Comparison of ENCODE assay signal across 17 cellular contexts in genomic region chr22:31445642-31446041, GRCh38.
"Had no signal": no experiment of that assay in that cellular context is flagged by ENCODE, and none has a peak within 500 bp of the region (broad histone marks: within the 10 kb centered on the region; RNA-seq: fewer than 3 reads in every experiment).

No MANE protein-coding gene starts in this region.

- H3K9me3 ChIP-seq: sigmoid colon, SK-N-SH, thyroid gland had no signal

- H3K4me3 ChIP-seq: hepatocyte, lung, sigmoid colon, thyroid gland had no signal

- H3K27me3 ChIP-seq: hepatocyte, sigmoid colon, thyroid gland had no signal

- H3K9ac ChIP-seq: SK-N-SH had no signal

- H3K4me2 ChIP-seq: hepatocyte, SK-N-SH had no signal

- H3K27ac ChIP-seq: hepatocyte, sigmoid colon, thyroid gland had no signal

- H3K9me3 Mint-ChIP-seq: activated B cell treated with CpG ODN at 0.5 μM for 24 hours; activated CD4-positive, alpha-beta T cell treated with anti-CD3 and anti-CD28 coated beads, Interleukin-2, amount 10 ng/mL, durations not matched to agents 7 days and 5 days; dendritic cell treated with granulocyte-macrophage colony-stimulating factor and Interleukin-4, amounts not matched to agents 40 ng/mL and 50 ng/mL, for 4 days; effector memory CD8-positive, alpha-beta T cell; mesothelial cell of epicardium; nephron progenitor cell; stimulated activated naive B cell treated with anti-CD40 and anti-IgM and Interleukin-4, amounts not matched to agents 10 μg/mL and 1 μg/mL and 100 μg/mL, for 72 hours had no signal

- H3K79me2 ChIP-seq: hepatocyte had no signal

- H2AFZ ChIP-seq: hepatocyte had no signal

- H3K27me3 Mint-ChIP-seq: activated B cell treated with CpG ODN at 0.5 μM for 24 hours; activated CD4-positive, alpha-beta T cell treated with anti-CD3 and anti-CD28 coated beads, Interleukin-2, amount 10 ng/mL, durations not matched to agents 7 days and 5 days; dendritic cell treated with granulocyte-macrophage colony-stimulating factor and Interleukin-4, amounts not matched to agents 40 ng/mL and 50 ng/mL, for 4 days; effector memory CD8-positive, alpha-beta T cell; stimulated activated naive B cell treated with anti-CD40 and anti-IgM and Interleukin-4, amounts not matched to agents 10 μg/mL and 1 μg/mL and 100 μg/mL, for 72 hours had no signal

- H3K4me1 Mint-ChIP-seq: mesothelial cell of epicardium, nephron progenitor cell had no signal

- DNase-seq: activated B cell treated with CpG ODN at 0.5 μM for 24 hours; activated CD4-positive, alpha-beta T cell treated with anti-CD3 and anti-CD28 coated beads, Interleukin-2, amount 10 ng/mL, durations not matched to agents 7 days and 5 days; activated T-cell treated with anti-CD3 and anti-CD28 coated beads, Interleukin-2, amount 50 U/mL, for 48 hours; effector memory CD8-positive, alpha-beta T cell; islet precursor cell; nephron progenitor cell; nucleus accumbens; SHP77 treated with DMSO at 0.1 percent for 48 hours; sigmoid colon; SK-N-SH; stimulated activated CD4-positive, alpha-beta T cell treated with anti-CD3 and anti-CD28 coated beads, Interleukin-4, amount 100 ng/mL, for 4 hours; stimulated activated naive B cell treated with anti-CD40 and anti-IgM and Interleukin-4, amounts not matched to agents 10 μg/mL and 1 μg/mL and 100 μg/mL, for 72 hours; thyroid gland had no signal

- H3K4me3 Mint-ChIP-seq: activated B cell treated with CpG ODN at 0.5 μM for 24 hours; activated CD4-positive, alpha-beta T cell treated with anti-CD3 and anti-CD28 coated beads, Interleukin-2, amount 10 ng/mL, durations not matched to agents 7 days and 5 days; dendritic cell treated with granulocyte-macrophage colony-stimulating factor and Interleukin-4, amounts not matched to agents 40 ng/mL and 50 ng/mL, for 4 days; effector memory CD8-positive, alpha-beta T cell; mesothelial cell of epicardium; nephron progenitor cell; stimulated activated naive B cell treated with anti-CD40 and anti-IgM and Interleukin-4, amounts not matched to agents 10 μg/mL and 1 μg/mL and 100 μg/mL, for 72 hours had no signal

- ATAC-seq: effector memory CD8-positive, alpha-beta T cell; stimulated activated naive B cell treated with anti-CD40 and anti-IgM and Interleukin-4, amounts not matched to agents 10 μg/mL and 1 μg/mL and 100 μg/mL, for 72 hours had no signal

- H3K4me1 ChIP-seq: sigmoid colon, thyroid gland had no signal

- H3K27ac Mint-ChIP-seq: activated B cell treated with CpG ODN at 0.5 μM for 24 hours; activated CD4-positive, alpha-beta T cell treated with anti-CD3 and anti-CD28 coated beads, Interleukin-2, amount 10 ng/mL, durations not matched to agents 7 days and 5 days; dendritic cell treated with granulocyte-macrophage colony-stimulating factor and Interleukin-4, amounts not matched to agents 40 ng/mL and 50 ng/mL, for 4 days; mesothelial cell of epicardium; nephron progenitor cell had no signal
